16 cellular contexts compared by ENCODE assay signal in genomic region chr4:154958621-154959358, GRCh38.
DNase-seq lines count a peak whose midpoint lies in the region; ATAC-seq and TF ChIP-seq lines count a peak whose summit lies in the region.
"Had no signal": no experiment of that assay in that cellular context is flagged by ENCODE, and none has a peak within 500 bp of the region (broad histone marks: within the 10 kb centered on the region; RNA-seq: fewer than 3 reads in every experiment).

No MANE protein-coding gene starts in this region.

- no peak overlapping the region for H3K27ac ChIP-seq in ACC112 (ENCODE audit: low read depth, low read length)
- no peak overlapping the region for H3K27ac ChIP-seq in CD4-positive, alpha-beta T cell (ENCODE audit: low read depth, low read length)

- CTCF ChIA-PET in CD4-positive, alpha-beta T cell (lab: Charles Lee) = no interaction called here

- no peak for TF ChIP-seq CTCF in astrocyte of the cerebellum (IDR thresholded peaks at IDR 0.05; ENCODE audit: low read depth, low read length, missing control alignments)
- no peak for TF ChIP-seq CTCF in nephron (IDR thresholded peaks at IDR 0.05; ENCODE audit: unreplicated experiment in 3 of 3)
- no peak for TF ChIP-seq CTCF in GM10266 (IDR thresholded peaks at IDR 0.05; ENCODE audit: control insufficient read depth, insufficient read depth, low read depth, missing control alignments)
- no peak for TF ChIP-seq CTCF in CD4-positive, alpha-beta T cell (IDR thresholded peaks at IDR 0.05)

- no peak overlapping the region for H3K4me3 Mint-ChIP-seq in nephron
- H3K4me3 Mint-ChIP-seq in activated T-cell treated with anti-CD3 and anti-CD28 coated beads, Interleukin-2, amount 50 U/mL, for 24 hours = no peak overlapping the region
- no peak overlapping the region for H3K4me3 Mint-ChIP-seq in CD4-positive, alpha-beta T cell
- H3K4me3 Mint-ChIP-seq: activated CD4-positive, alpha-beta memory T cell treated with anti-CD3 and anti-CD28 coated beads, Interleukin-2, amount 10 ng/mL, durations not matched to agents 7 days and 5 days; dendritic cell treated with granulocyte-macrophage colony-stimulating factor and Interleukin-4, amounts not matched to agents 40 ng/mL and 50 ng/mL, for 4 days; HFFc6 had no signal

- H3K4me1 Mint-ChIP-seq in nephron = peaks cover 7% of the 10 kb centered on the region
- no peaks in the 10 kb centered on the region for H3K4me1 Mint-ChIP-seq in activated T-cell treated with anti-CD3 and anti-CD28 coated beads, Interleukin-2, amount 50 U/mL, for 24 hours (ENCODE audit: low read depth)
- H3K4me1 Mint-ChIP-seq in CD4-positive, alpha-beta T cell (ENCODE audit: low read depth) = no peaks in the 10 kb centered on the region
- H3K4me1 Mint-ChIP-seq: activated CD4-positive, alpha-beta memory T cell treated with anti-CD3 and anti-CD28 coated beads, Interleukin-2, amount 10 ng/mL, durations not matched to agents 7 days and 5 days had no signal

- no peak overlapping the region for H3K4me3 ChIP-seq in ACC112 (ENCODE audit: low read depth, low read length)
- no peak overlapping the region for H3K4me3 ChIP-seq in astrocyte of the cerebellum (ENCODE audit: low read depth, low read length)

- no peaks in the 10 kb centered on the region for H3K27me3 ChIP-seq in ACC112 (ENCODE audit: insufficient read depth, low read length)
- no peaks in the 10 kb centered on the region for H3K27me3 ChIP-seq in CD4-positive, alpha-beta T cell (ENCODE audit: control insufficient read depth, insufficient read depth, low read length)

- peaks cover 10% of the 10 kb centered on the region for H3K4me1 ChIP-seq in ACC112 (ENCODE audit: control insufficient read depth, insufficient read depth, low read length, unreplicated experiment)

- intact Hi-C loops in CD4-positive, alpha-beta T cell (cut with DNase I, micrococcal nuclease) = no loop called here

- H3K27me3 Mint-ChIP-seq in nephron (ENCODE audit: low read depth) = peaks cover 5% of the 10 kb centered on the region
- H3K27me3 Mint-ChIP-seq in activated T-cell treated with anti-CD3 and anti-CD28 coated beads, Interleukin-2, amount 50 U/mL, for 24 hours = no peaks in the 10 kb centered on the region
- H3K27me3 Mint-ChIP-seq in CD4-positive, alpha-beta T cell = no peaks in the 10 kb centered on the region
- H3K27me3 Mint-ChIP-seq: activated CD4-positive, alpha-beta memory T cell treated with anti-CD3 and anti-CD28 coated beads, Interleukin-2, amount 10 ng/mL, durations not matched to agents 7 days and 5 days; dendritic cell treated with granulocyte-macrophage colony-stimulating factor and Interleukin-4, amounts not matched to agents 40 ng/mL and 50 ng/mL, for 4 days; progenitor cell of endocrine pancreas had no signal

- DNase-seq in astrocyte of the cerebellum (ENCODE audit: low read depth) (peak; percentile 12), fibroblast of the conjunctiva (ENCODE audit: low read depth) (peak; percentile 23), GM10266 (ENCODE audit: extremely low spot score) (no peak)
- DNase-seq in activated T-cell treated with anti-CD3 and anti-CD28 coated beads, Interleukin-2, amount 50 U/mL, for 24 hours = no peak
- DNase-seq in activated CD4-positive, alpha-beta T cell treated with anti-CD3 and anti-CD28 coated beads, Interleukin-2, amount 50 U/mL, for 4 hours = no peak
- no peak for DNase-seq in CD4-positive, alpha-beta T cell
- DNase-seq: activated CD4-positive, alpha-beta memory T cell treated with anti-CD3 and anti-CD28 coated beads, Interleukin-2, amount 10 ng/mL, durations not matched to agents 7 days and 5 days; HFFc6; NCI-H748 treated with DMSO at 0.1 percent for 48 hours; stimulated activated CD4-positive, alpha-beta T cell treated with anti-CD3 and anti-CD28 coated beads, Interleukin-15, amount 100 ng/mL, for 24 hours; SW 1271 had no signal

- peak overlapping the region; percentile 13 for H2AFZ ChIP-seq in ACC112 (ENCODE audit: low read length, unreplicated experiment)

- H3K9me3 Mint-ChIP-seq in nephron = peaks cover under 1% of the 10 kb centered on the region
- peaks cover 12% of the 10 kb centered on the region for H3K9me3 Mint-ChIP-seq in activated T-cell treated with anti-CD3 and anti-CD28 coated beads, Interleukin-2, amount 50 U/mL, for 24 hours
- H3K9me3 Mint-ChIP-seq in CD4-positive, alpha-beta T cell = peaks cover 4% of the 10 kb centered on the region
- H3K9me3 Mint-ChIP-seq: activated CD4-positive, alpha-beta memory T cell treated with anti-CD3 and anti-CD28 coated beads, Interleukin-2, amount 10 ng/mL, durations not matched to agents 7 days and 5 days had no signal

- no peak for ATAC-seq in CD4-positive, alpha-beta T cell (ENCODE audit: poor library complexity)
- ATAC-seq: left colon had no signal

- H3K79me2 ChIP-seq in ACC112 (ENCODE audit: control insufficient read depth, insufficient read depth, low read length, unreplicated experiment) = no peaks in the 10 kb centered on the region

- H3K36me3 ChIP-seq in ACC112 (ENCODE audit: insufficient read depth, low read length) = no peaks in the 10 kb centered on the region

- in situ Hi-C loops in astrocyte of the cerebellum (cut with HindIII; ENCODE audit: low sequenced_read_pairs) = no loop called here

- POLR2A ChIA-PET in CD4-positive, alpha-beta T cell (lab: Charles Lee) = no interaction called here

- peak overlapping the region in 2 of 3 experiments; percentile 11 to 14 for H3K27ac Mint-ChIP-seq in nephron
- no peak overlapping the region for H3K27ac Mint-ChIP-seq in activated T-cell treated with anti-CD3 and anti-CD28 coated beads, Interleukin-2, amount 50 U/mL, for 24 hours
- no peak overlapping the region for H3K27ac Mint-ChIP-seq in CD4-positive, alpha-beta T cell
- H3K27ac Mint-ChIP-seq: activated CD4-positive, alpha-beta memory T cell treated with anti-CD3 and anti-CD28 coated beads, Interleukin-2, amount 10 ng/mL, durations not matched to agents 7 days and 5 days; dendritic cell treated with granulocyte-macrophage colony-stimulating factor and Interleukin-4, amounts not matched to agents 40 ng/mL and 50 ng/mL, for 4 days; HFFc6; progenitor cell of endocrine pancreas had no signal

- H3K9me3 ChIP-seq in CD4-positive, alpha-beta T cell (ENCODE audit: control insufficient read depth, low read length) = no peaks in the 10 kb centered on the region

- peaks cover 2% of the 10 kb centered on the region for H3K36me3 Mint-ChIP-seq in nephron (ENCODE audit: low read depth)
- H3K36me3 Mint-ChIP-seq in activated T-cell treated with anti-CD3 and anti-CD28 coated beads, Interleukin-2, amount 50 U/mL, for 24 hours (ENCODE audit: low read depth) = no peaks in the 10 kb centered on the region
- no peaks in the 10 kb centered on the region for H3K36me3 Mint-ChIP-seq in CD4-positive, alpha-beta T cell (ENCODE audit: low read depth)

Comparison
In these comparisons a context has a peak if more than half of its experiments do, and no peak if none do; other contexts are left out.
1. DNase-seq: peak in astrocyte of the cerebellum (single experiment) and fibroblast of the conjunctiva (single experiment); none in activated T-cell treated with anti-CD3 and anti-CD28 coated beads, Interleukin-2, amount 50 U/mL, for 24 hours (single experiment), activated CD4-positive, alpha-beta T cell treated with anti-CD3 and anti-CD28 coated beads, Interleukin-2, amount 50 U/mL, for 4 hours (0 of 2), GM10266 (single experiment) and CD4-positive, alpha-beta T cell (0 of 10).
2. H3K27ac Mint-ChIP-seq: peak in nephron (2 of 3); none in activated T-cell treated with anti-CD3 and anti-CD28 coated beads, Interleukin-2, amount 50 U/mL, for 24 hours (single experiment) and CD4-positive, alpha-beta T cell (single experiment).